Comparison of ENCODE assay signal across 8 cellular contexts in the genomic region with DNA sequence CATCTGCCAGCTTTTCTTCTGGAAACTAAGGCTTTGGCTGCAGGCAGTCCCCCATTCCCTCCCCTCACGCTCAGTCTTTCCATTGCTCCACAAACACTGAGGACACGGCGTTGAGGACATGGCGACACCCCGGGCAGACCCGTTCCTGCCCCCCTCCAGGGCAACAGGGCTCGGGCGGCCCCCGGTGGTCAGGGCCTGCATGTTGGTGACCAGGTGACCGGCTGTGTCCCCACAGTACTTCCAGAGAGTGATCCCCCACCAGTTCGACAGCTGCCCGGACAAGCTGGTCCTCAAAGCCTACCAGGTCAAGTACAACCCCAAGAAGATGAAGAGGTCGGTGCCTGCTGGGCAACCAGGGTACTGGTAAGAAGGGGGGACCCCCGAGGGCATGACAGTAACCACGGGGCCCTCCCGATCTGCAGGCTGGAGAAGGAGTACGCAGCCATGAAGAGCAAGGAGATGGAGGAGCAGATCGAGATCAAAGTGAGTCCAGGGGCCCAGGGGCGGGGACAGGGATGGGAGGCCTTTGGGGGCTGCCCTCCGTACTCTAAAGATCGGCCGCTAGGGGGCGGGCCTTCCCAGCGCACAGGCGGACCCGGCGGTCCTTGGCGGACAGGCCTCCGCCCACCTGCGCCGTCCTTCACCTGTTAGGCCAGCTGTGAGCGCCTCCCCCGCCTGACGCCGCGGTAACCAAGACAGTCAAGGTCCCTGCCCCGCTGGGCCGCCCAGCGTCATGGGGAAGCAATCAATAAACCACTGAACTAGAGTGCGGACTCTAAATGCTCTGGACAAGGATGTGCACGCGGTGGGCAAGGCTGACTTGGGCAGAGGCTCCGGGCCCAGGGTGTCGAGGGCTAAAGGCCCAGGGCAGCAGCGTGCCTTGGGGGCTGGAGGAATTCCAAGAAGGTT. TPM values are rescaled to one million over a fixed set of nuclear protein-coding genes. Genes with fewer than 3 reads are reported as not detected.
A peak's percentile ranks its signal among the peaks of the same experiment; 100 is the strongest.
DNase-seq lines count a peak whose midpoint lies in the region; TF ChIP-seq lines count a peak whose summit lies in the region.

No MANE protein-coding gene starts in this region.

- POLR2A ChIA-PET in AG04450 (lab: Yijun Ruan, JAX): interaction anchor here (0.6 to 0.7 kb wide), 3 partner anchors 76 to 516 kb away, joined by 3 to 9 read pairs (median 3); no protein-coding TSS in a partner anchor

- CTCF ChIA-PET in AG04450 (lab: Charles Lee): interaction anchor here (0.6 to 2.3 kb wide), 15 partner anchors 9 to 415 kb away, joined by 3 to 13 read pairs (median 6); partner anchors contain the start of genes MAP2K7, SNAPC2 and TIMM44

- H3K27me3 ChIP-seq in AG04450 (ENCODE audit: control insufficient read depth, insufficient read depth, low read length): no peaks in the 10 kb centered on the region

- DNase-seq in AG04450 (ENCODE audit: low read depth, low spot score): no peak
- DNase-seq in GM19240 (ENCODE audit: insufficient read length, low spot score): peak; percentile 97
- DNase-seq in NCI-H2196 (lab: John Stamatoyannopoulos, UW; ENCODE audit: unreplicated experiment): peak; percentile 95
- DNase-seq in activated CD4-positive, alpha-beta T cell treated with anti-CD3 and anti-CD28 coated beads for 1 hour: peak; percentile 50
- DNase-seq in cerebellar cortex (ENCODE audit: low spot score): peak; percentile 72
- peak; percentile 97 for DNase-seq in left kidney (ENCODE audit: low read depth, low spot score)
- peak in 2 of 3 experiments; percentile 35 to 37 for DNase-seq in stimulated activated CD4-positive, alpha-beta T cell treated with anti-CD3 and anti-CD28 coated beads, TNF-alpha, amount 100 ng/mL, for 4 hours (ENCODE audit: low read depth in 3 of 3)
- DNase-seq in OCI-M2 (lab: John Stamatoyannopoulos, UW; ENCODE audit: unreplicated experiment): no peak

- TF ChIP-seq CTCF in AG04450 (IDR thresholded peaks at IDR 0.05; ENCODE audit: low read depth, low read length): peak; percentile 80

- no peaks in the 10 kb centered on the region; the same call in 1 of the 2 replicates for H3K9me3 ChIP-seq in AG04450 (ENCODE audit: control insufficient read depth, insufficient read depth, low read length)

- no peak overlapping the region for H3K4me3 ChIP-seq in AG04450 (ENCODE audit: low read depth, low read length)

- H3K27ac ChIP-seq in AG04450 (ENCODE audit: low read depth, low read length): no peak overlapping the region

RNA-seq across cellular contexts. Expression of gene PRR36, which starts 21.1 kb away (rescaled TPM):
- not detected in 2 replicates for polyA plus RNA-seq in AG04450 (2011; rRNA removed)
- polyA minus RNA-seq in AG04450 (2011; rRNA and poly(A)+ RNA removed): not detected in 2 replicates

RNA-seq across cellular contexts. Expression of gene EVI5L, which starts 23.1 kb away (rescaled TPM):
- polyA plus RNA-seq in AG04450 (2011; rRNA removed): 6.7 and 9.1 TPM in 2 replicates
- 9.6 and 20.1 TPM in 2 replicates for polyA minus RNA-seq in AG04450 (2011; rRNA and poly(A)+ RNA removed)

RNA-seq across cellular contexts. Expression of gene LRRC8E, which starts 35.2 kb away (rescaled TPM):
- 4.1 and 4.7 TPM in 2 replicates for polyA plus RNA-seq in AG04450 (2011; rRNA removed)
- 5.8 TPM in 2 replicates for polyA minus RNA-seq in AG04450 (2011; rRNA and poly(A)+ RNA removed)

RNA-seq across cellular contexts. Expression of gene MAP2K7, which starts 50.6 kb away (rescaled TPM):
- polyA plus RNA-seq in AG04450 (2011; rRNA removed): 5.6 and 6.2 TPM in 2 replicates
- polyA minus RNA-seq in AG04450 (2011; rRNA and poly(A)+ RNA removed): 9.0 and 9.8 TPM in 2 replicates

Comparison
In these comparisons a context has a peak if more than half of its experiments do, and no peak if none do; other contexts are left out.
1. DNase-seq: peak in GM19240 (single experiment), NCI-H2196 (single experiment), activated CD4-positive, alpha-beta T cell treated with anti-CD3 and anti-CD28 coated beads for 1 hour (single experiment), cerebellar cortex (single experiment), left kidney (single experiment) and stimulated activated CD4-positive, alpha-beta T cell treated with anti-CD3 and anti-CD28 coated beads, TNF-alpha, amount 100 ng/mL, for 4 hours (2 of 3); none in AG04450 (single experiment) and OCI-M2 (single experiment).